In the genomic region with DNA sequence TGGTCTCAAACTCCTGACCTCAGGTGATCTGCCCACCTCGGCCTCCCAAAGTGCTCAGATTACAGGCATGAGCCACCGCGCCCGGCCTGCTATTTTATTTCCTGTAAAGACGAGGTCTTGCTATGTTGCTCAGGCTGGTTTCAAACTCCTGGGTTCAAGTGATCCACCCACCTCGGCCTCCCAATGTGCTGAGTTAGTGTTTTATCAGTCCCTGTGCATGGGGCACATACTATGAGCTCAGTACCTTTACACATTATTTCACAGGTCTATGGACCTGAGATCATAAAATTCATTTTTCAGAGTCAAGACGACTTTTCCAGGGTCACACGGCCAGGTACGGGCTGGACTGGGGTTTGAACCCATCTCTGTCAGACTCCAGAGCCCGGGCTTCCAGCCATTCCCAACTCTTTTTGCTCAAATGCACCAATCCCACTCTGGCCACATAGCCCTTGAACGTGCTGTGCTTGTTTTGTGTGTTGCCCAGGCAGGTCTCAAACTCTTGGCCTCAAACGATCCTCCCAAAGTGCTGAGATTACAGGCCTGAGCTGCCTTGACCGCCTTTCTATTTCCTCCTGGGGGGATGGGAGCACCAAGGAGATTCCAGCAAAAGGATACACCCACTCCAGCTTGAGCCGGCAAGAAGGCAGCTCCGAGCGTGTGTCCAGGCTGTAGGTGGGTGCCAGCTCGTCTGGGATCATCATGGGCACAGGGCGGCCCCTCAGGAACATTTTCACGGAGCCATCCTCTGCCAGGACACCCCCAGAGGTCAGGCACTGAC, we compare ENCODE assay signal across 8 cellular contexts. TPM values are rescaled to one million over a fixed set of nuclear protein-coding genes. Genes with fewer than 3 reads are reported as not detected.
A peak's percentile ranks its signal among the peaks of the same experiment; 100 is the strongest.
DNase-seq lines count a peak whose midpoint lies in the region; ATAC-seq and TF ChIP-seq lines count a peak whose summit lies in the region.
"Had no signal": no experiment of that assay in that cellular context is flagged by ENCODE, and none has a peak within 500 bp of the region (broad histone marks: within the 10 kb centered on the region; RNA-seq: fewer than 3 reads in every experiment).

No MANE protein-coding gene starts in this region.

- H3K27me3 Mint-ChIP-seq in WTC11 (ENCODE audit: low read depth), result no peaks in the 10 kb centered on the region; the same call in 1 of the 2 replicates
- H3K27me3 Mint-ChIP-seq in stimulated activated naive CD8-positive, alpha-beta T cell treated with anti-CD3 and anti-CD28 coated beads, Interleukin-15, amount 100 ng/mL, for 72 hours, result no peaks in the 10 kb centered on the region

- TF ChIP-seq EP300 in SK-N-SH (IDR thresholded peaks at IDR 0.05; ENCODE audit: borderline replicate concordance in 1 of 2, low read depth in 1 of 2, low read length in 1 of 2), result no peak

- H3K27ac ChIP-seq in HCT116 (ENCODE audit: low read depth, low read length), result peak overlapping the region; percentile 79
- no peak overlapping the region for H3K27ac ChIP-seq in SK-N-SH (ENCODE audit: low read depth in 2 of 2, low read length in 1 of 2)

- H3K36me3 ChIP-seq in HCT116 (ENCODE audit: control insufficient read depth in 1 of 2, insufficient read depth in 2 of 2, low read length in 2 of 2), result no peaks in the 10 kb centered on the region
- no peaks in the 10 kb centered on the region for H3K36me3 ChIP-seq in SK-N-SH (replicated peaks in 1 of 2; ENCODE audit: control insufficient read depth in 1 of 2, insufficient read depth in 2 of 2, low read length in 1 of 2)
- H3K36me3 ChIP-seq: gastroesophageal sphincter had no signal

- no peaks in the 10 kb centered on the region; the same call in 1 of the 2 replicates for H3K36me3 Mint-ChIP-seq in WTC11

- ATAC-seq in HCT116 (no peak), WTC11 (no peak), HG02588 (IDR thresholded peaks at IDR 0.05; ENCODE audit: unreplicated experiment) (no peak), GM21619 (IDR thresholded peaks at IDR 0.05; ENCODE audit: unreplicated experiment) (no peak)
- no peak for ATAC-seq in stimulated activated naive CD8-positive, alpha-beta T cell treated with anti-CD3 and anti-CD28 coated beads, Interleukin-15, amount 100 ng/mL, for 72 hours
- ATAC-seq: gastroesophageal sphincter had no signal

- POLR2A ChIA-PET in HCT116 (lab: Charles Lee), result interaction anchor here (0.7 to 2.8 kb wide), 4 partner anchors 22 to 62 kb away, joined by 3 to 14 read pairs (median 3); no protein-coding TSS in a partner anchor
- POLR2A ChIA-PET in WTC11 (lab: Charles Lee), result interaction anchor here (0.7 to 1.5 kb wide), 4 partner anchors 12 to 131 kb away, joined by 3 to 8 read pairs (median 3); a partner anchor contains a TSS
- POLR2A ChIA-PET in SK-N-SH (lab: Yijun Ruan, JAX), result no interaction called here

- H3K27ac Mint-ChIP-seq in WTC11, result peak overlapping the region; percentile 90
- peak overlapping the region in 1 of 2 donors; percentile 94 for H3K27ac Mint-ChIP-seq in stimulated activated naive CD8-positive, alpha-beta T cell treated with anti-CD3 and anti-CD28 coated beads, Interleukin-15, amount 100 ng/mL, for 72 hours

- TF ChIP-seq POLR2A in HCT116 (IDR thresholded peaks at IDR 0.05; ENCODE audit: borderline replicate concordance, extremely low read depth, insufficient read depth, insufficient read length), result no peak

- H3K9me3 ChIP-seq in HCT116 (ENCODE audit: control insufficient read depth in 1 of 2, insufficient read depth in 1 of 2, low read depth in 1 of 2, low read length in 2 of 2) (no peaks in the 10 kb centered on the region), SK-N-SH (no peaks in the 10 kb centered on the region)
- H3K9me3 ChIP-seq: gastroesophageal sphincter had no signal

- no peak for TF ChIP-seq CTCF in HCT116 (IDR thresholded peaks at IDR 0.05 in 2 of 3, conservative IDR thresholded peaks at IDR 0.05 in 1 of 3; ENCODE audit: borderline replicate concordance in 1 of 3, insufficient read depth in 1 of 3, low read depth in 2 of 3, low read length in 2 of 3)
- no peak for TF ChIP-seq CTCF in WTC11 (IDR thresholded peaks at IDR 0.05)
- no peak for TF ChIP-seq CTCF in SK-N-SH (IDR thresholded peaks at IDR 0.05)

- WGBS in SK-N-SH (ENCODE audit: low lambda C conversion rate), result 87% methylated on average over 16 of the region's 19 CpGs

- DNase-seq in HCT116 (ENCODE audit: low read depth, low spot score), result no peak
- no peak for DNase-seq in WTC11 (ENCODE audit: low spot score)
- peak; percentile 72 for DNase-seq in hepatic stellate cell (ENCODE audit: low spot score)
- no peak for DNase-seq in stimulated activated naive CD8-positive, alpha-beta T cell treated with anti-CD3 and anti-CD28 coated beads, Interleukin-15, amount 100 ng/mL, for 72 hours
- no peak for DNase-seq in SK-N-SH

- peak overlapping the region; percentile 75 to 91 for H3K4me3 ChIP-seq in HCT116 (replicated peaks in 1 of 2; ENCODE audit: low read depth in 1 of 2, low read length in 2 of 2)
- no peak overlapping the region for H3K4me3 ChIP-seq in SK-N-SH (ENCODE audit: low read depth in 2 of 2, low read length in 1 of 2)

- TF ChIP-seq RAD21 in HCT116 (IDR thresholded peaks at IDR 0.05; ENCODE audit: low read depth) (no peak), SK-N-SH (IDR thresholded peaks at IDR 0.05; ENCODE audit: low read length) (no peak)

- H4K20me1 ChIP-seq in HCT116 (ENCODE audit: insufficient read depth) (no peaks in the 10 kb centered on the region), SK-N-SH (ENCODE audit: insufficient read depth) (no peaks in the 10 kb centered on the region)

- intact Hi-C loops in HCT116 (cut with micrococcal nuclease), result no loop called here

- no peaks in the 10 kb centered on the region for H3K9me3 Mint-ChIP-seq in WTC11
- no peaks in the 10 kb centered on the region for H3K9me3 Mint-ChIP-seq in stimulated activated naive CD8-positive, alpha-beta T cell treated with anti-CD3 and anti-CD28 coated beads, Interleukin-15, amount 100 ng/mL, for 72 hours

- peak overlapping the region; percentile 76 for H3K4me3 Mint-ChIP-seq in WTC11
- H3K4me3 Mint-ChIP-seq in stimulated activated naive CD8-positive, alpha-beta T cell treated with anti-CD3 and anti-CD28 coated beads, Interleukin-15, amount 100 ng/mL, for 72 hours, result peak overlapping the region; percentile 98

- CTCF ChIA-PET in HCT116 (lab: Charles Lee), result interaction anchor here (0.6 to 0.7 kb wide), 2 partner anchors 12 to 45 kb away, joined by 3 read pairs; no protein-coding TSS in a partner anchor
- CTCF ChIA-PET in WTC11 (lab: Charles Lee), result interaction anchor here (1.2 to 2.9 kb wide), 8 partner anchors 21 to 80 kb away, joined by 3 to 13 read pairs (median 8); a partner anchor contains a TSS
- CTCF ChIA-PET in SK-N-SH (lab: Yijun Ruan, JAX), result interaction anchor here (0.9 kb wide), 1 partner anchor 21 kb away, joined by 3 read pairs; no protein-coding TSS in a partner anchor

- RAD21 ChIA-PET in HCT116 (lab: Charles Lee; ENCODE audit: low non-redundant PET in 1 of 2, low total read pairs in 2 of 2, uncharacterized antibody in 2 of 2, unreplicated experiment in 2 of 2), result no interaction called here

- H3F3A ChIP-seq in SK-N-SH (replicated peaks; ENCODE audit: insufficient read depth), result peaks cover 6% of the 10 kb centered on the region

- H3K4me2 ChIP-seq in HCT116 (ENCODE audit: low read length), result peak overlapping the region; percentile 96
- no peak overlapping the region for H3K4me2 ChIP-seq in SK-N-SH

- peak overlapping the region; percentile 74 for H3K9ac ChIP-seq in HCT116 (ENCODE audit: low read length)
- H3K9ac ChIP-seq in SK-N-SH, result no peak overlapping the region

- H2AFZ ChIP-seq in HCT116 (ENCODE audit: low read depth, low read length, poor library complexity, severe bottlenecking), result no peak overlapping the region
- H2AFZ ChIP-seq in SK-N-SH (ENCODE audit: low read depth), result no peak overlapping the region

- H3K4me1 Mint-ChIP-seq in WTC11, result peaks cover 29% of the 10 kb centered on the region
- peaks cover 41% of the 10 kb centered on the region for H3K4me1 Mint-ChIP-seq in stimulated activated naive CD8-positive, alpha-beta T cell treated with anti-CD3 and anti-CD28 coated beads, Interleukin-15, amount 100 ng/mL, for 72 hours

- BruUV-seq in HCT116 (replicated peaks; lab: Mats Ljungman, UMichigan), result TSS peak; percentile 59

- no peaks in the 10 kb centered on the region for H3K9me2 ChIP-seq in HCT116 (ENCODE audit: insufficient read depth)
- no peaks in the 10 kb centered on the region for H3K9me2 ChIP-seq in SK-N-SH

- H3K4me1 ChIP-seq in HCT116 (ENCODE audit: control insufficient read depth in 1 of 2, insufficient read depth in 2 of 2, low read length in 2 of 2), result peaks cover 34 to 71% of the 10 kb centered on the region in 2 experiments
- no peaks in the 10 kb centered on the region for H3K4me1 ChIP-seq in SK-N-SH (ENCODE audit: control insufficient read depth in 1 of 2, insufficient read depth in 2 of 2, low read depth in 1 of 2, low read length in 1 of 2)

- H3K79me2 ChIP-seq in HCT116 (ENCODE audit: insufficient read depth, low read length) (peaks cover 6% of the 10 kb centered on the region; the same call in 1 of the 2 replicates), SK-N-SH (ENCODE audit: insufficient read depth) (no peaks in the 10 kb centered on the region)

- H3K27me3 ChIP-seq in HCT116 (ENCODE audit: insufficient read depth, low read length) (no peaks in the 10 kb centered on the region), SK-N-SH (ENCODE audit: insufficient read depth) (no peaks in the 10 kb centered on the region)

RNA-seq across cellular contexts. Expression of a gene that starts 1.1 kb away (rescaled TPM):
- total RNA-seq in HCT116 (2021; ENCODE audit: unreplicated experiment), result 131 TPM
- polyA plus RNA-seq in HCT116 (2012), result 132 and 168 TPM in 2 replicates
- 51.5 to 63.3 TPM (median 62.5 TPM) in 3 replicates for total RNA-seq in WTC11 (2021)
- polyA plus RNA-seq in SK-N-SH (2012; rRNA removed), result 10.3 and 12.4 TPM in 2 replicates
- polyA plus RNA-seq in SK-N-SH (2012; cell fraction: cytosol; rRNA removed), result 4.0 and 7.6 TPM in 2 replicates
- 24.4 and 27.6 TPM in 2 replicates for polyA plus RNA-seq in SK-N-SH (2012; cell fraction: nucleus; rRNA removed)

RNA-seq across cellular contexts. Expression of a gene that starts 29.9 kb away (rescaled TPM):
- total RNA-seq in HCT116 (2021; ENCODE audit: unreplicated experiment), result 14.1 TPM
- 9.9 and 10.3 TPM in 2 replicates for polyA plus RNA-seq in HCT116 (2012)
- total RNA-seq in WTC11 (2021), result 1.6 to 1.8 TPM (median 1.7 TPM) in 3 replicates
- 1.3 and 1.4 TPM in 2 replicates for polyA plus RNA-seq in SK-N-SH (2012; rRNA removed)
- polyA plus RNA-seq in SK-N-SH (2012; cell fraction: cytosol; rRNA removed), result 0.22 and 0.35 TPM in 2 replicates
- polyA plus RNA-seq in SK-N-SH (2012; cell fraction: nucleus; rRNA removed), result 9.1 and 9.2 TPM in 2 replicates

RNA-seq across cellular contexts. Expression of a gene that starts 36.1 kb away (rescaled TPM):
- total RNA-seq in HCT116 (2021; ENCODE audit: unreplicated experiment), result 0.10 TPM
- polyA plus RNA-seq in HCT116 (2012), result 0.04 and 0.13 TPM in 2 replicates
- total RNA-seq in WTC11 (2021), result 0.11 to 0.48 TPM (median 0.44 TPM) in 3 replicates
- polyA plus RNA-seq in SK-N-SH (2012; rRNA removed), result 0.29 and 0.69 TPM in 2 replicates
- polyA plus RNA-seq in SK-N-SH (2012; cell fraction: cytosol; rRNA removed), result 0.54 and 0.55 TPM in 2 replicates
- 0.38 and 0.69 TPM in 2 replicates for polyA plus RNA-seq in SK-N-SH (2012; cell fraction: nucleus; rRNA removed)

RNA-seq across cellular contexts. Expression of a gene that starts 53.5 kb away (rescaled TPM):
- total RNA-seq in HCT116 (2021; ENCODE audit: unreplicated experiment) (11.1 TPM), WTC11 (2021) (10.1 to 16.1 TPM (median 14.9 TPM) in 3 replicates)
- 9.3 and 9.9 TPM in 2 replicates for polyA plus RNA-seq in HCT116 (2012)
- 10.0 and 11.1 TPM in 2 replicates for polyA plus RNA-seq in SK-N-SH (2012; rRNA removed)
- 6.0 and 6.6 TPM in 2 replicates for polyA plus RNA-seq in SK-N-SH (2012; cell fraction: cytosol; rRNA removed)
- polyA plus RNA-seq in SK-N-SH (2012; cell fraction: nucleus; rRNA removed), result 10.7 and 12.1 TPM in 2 replicates

RNA-seq across cellular contexts. Expression of a gene that starts 53.7 kb away (rescaled TPM):
- total RNA-seq in HCT116 (2021; ENCODE audit: unreplicated experiment) (927 TPM), WTC11 (2021) (739 to 792 TPM (median 784 TPM) in 3 replicates)
- polyA plus RNA-seq in HCT116 (2012), result 945 and 1,044 TPM in 2 replicates
- 1,248 and 1,471 TPM in 2 replicates for polyA plus RNA-seq in SK-N-SH (2012; rRNA removed)
- polyA plus RNA-seq in SK-N-SH (2012; cell fraction: cytosol; rRNA removed), result 1,523 and 1,646 TPM in 2 replicates
- 342 and 654 TPM in 2 replicates for polyA plus RNA-seq in SK-N-SH (2012; cell fraction: nucleus; rRNA removed)

Comparison
In these comparisons a context has a peak if more than half of its experiments do, and no peak if none do; other contexts are left out.
1. H3K4me3 ChIP-seq: peak in HCT116 (2 of 2); none in SK-N-SH (0 of 2).